1 cellular context compared by ENCODE assay signal in the genomic region with DNA sequence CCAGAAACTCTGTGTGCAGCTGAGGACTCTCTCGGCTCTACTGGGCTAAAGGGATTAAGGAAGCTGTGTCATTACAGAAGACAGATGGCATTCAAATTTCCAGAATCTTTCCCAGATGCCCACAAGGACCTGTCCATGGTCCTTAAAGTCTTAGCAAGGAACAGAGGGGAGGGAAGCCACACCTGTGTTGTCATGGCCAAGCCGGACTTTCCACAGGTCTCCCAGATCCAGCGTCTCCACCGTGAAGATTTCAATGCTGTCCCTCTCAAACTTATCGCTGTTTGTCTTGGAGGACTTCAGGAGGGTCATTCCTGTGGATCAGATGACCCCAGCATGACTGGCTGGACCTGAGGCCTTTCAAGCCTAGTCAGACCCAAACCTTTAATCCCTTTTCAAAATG.
TF ChIP-seq lines count a peak whose summit lies in the region.

No MANE protein-coding gene starts in this region.

TF ChIP-seq in HCT116, 20 proteins besides CTCF, POLR2A, EP300 and RAD21 (continued from another document):
- TF ChIP-seq, protein P1, sequence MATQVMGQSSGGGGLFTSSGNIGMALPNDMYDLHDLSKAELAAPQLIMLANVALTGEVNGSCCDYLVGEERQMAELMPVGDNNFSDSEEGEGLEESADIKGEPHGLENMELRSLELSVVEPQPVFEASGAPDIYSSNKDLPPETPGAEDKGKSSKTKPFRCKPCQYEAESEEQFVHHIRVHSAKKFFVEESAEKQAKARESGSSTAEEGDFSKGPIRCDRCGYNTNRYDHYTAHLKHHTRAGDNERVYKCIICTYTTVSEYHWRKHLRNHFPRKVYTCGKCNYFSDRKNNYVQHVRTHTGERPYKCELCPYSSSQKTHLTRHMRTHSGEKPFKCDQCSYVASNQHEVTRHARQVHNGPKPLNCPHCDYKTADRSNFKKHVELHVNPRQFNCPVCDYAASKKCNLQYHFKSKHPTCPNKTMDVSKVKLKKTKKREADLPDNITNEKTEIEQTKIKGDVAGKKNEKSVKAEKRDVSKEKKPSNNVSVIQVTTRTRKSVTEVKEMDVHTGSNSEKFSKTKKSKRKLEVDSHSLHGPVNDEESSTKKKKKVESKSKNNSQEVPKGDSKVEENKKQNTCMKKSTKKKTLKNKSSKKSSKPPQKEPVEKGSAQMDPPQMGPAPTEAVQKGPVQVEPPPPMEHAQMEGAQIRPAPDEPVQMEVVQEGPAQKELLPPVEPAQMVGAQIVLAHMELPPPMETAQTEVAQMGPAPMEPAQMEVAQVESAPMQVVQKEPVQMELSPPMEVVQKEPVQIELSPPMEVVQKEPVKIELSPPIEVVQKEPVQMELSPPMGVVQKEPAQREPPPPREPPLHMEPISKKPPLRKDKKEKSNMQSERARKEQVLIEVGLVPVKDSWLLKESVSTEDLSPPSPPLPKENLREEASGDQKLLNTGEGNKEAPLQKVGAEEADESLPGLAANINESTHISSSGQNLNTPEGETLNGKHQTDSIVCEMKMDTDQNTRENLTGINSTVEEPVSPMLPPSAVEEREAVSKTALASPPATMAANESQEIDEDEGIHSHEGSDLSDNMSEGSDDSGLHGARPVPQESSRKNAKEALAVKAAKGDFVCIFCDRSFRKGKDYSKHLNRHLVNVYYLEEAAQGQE (IDR thresholded peaks at IDR 0.05; ENCODE audit: low read depth) = peak; percentile 72
TF ChIP-seq in HCT116: peak in this region for 1.
